Comparison of ENCODE assay signal across 11 cellular contexts in the genomic region with DNA sequence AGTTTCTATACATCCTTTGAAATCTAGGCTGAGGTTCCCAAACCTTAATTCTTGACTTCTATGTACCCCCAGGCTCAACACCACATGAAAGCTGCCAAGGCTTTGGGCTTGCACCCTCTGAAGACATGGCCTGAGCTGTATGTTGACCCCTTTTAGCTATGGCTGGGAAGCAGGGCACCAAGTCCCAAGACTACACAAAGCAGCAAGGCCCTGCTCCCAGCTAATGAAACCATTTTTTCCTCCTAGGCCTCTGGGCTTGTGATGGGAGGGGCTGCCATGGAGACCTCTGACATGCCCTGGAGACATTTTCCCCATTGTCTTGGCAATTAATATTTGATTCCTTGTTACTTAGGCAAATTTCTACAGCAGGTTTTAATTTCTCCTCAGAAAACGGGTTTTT.
"Had no signal": no experiment of that assay in that cellular context is flagged by ENCODE, and none has a peak within 500 bp of the region (broad histone marks: within the 10 kb centered on the region; RNA-seq: fewer than 3 reads in every experiment).

No MANE protein-coding gene starts in this region.

- H3K27ac ChIP-seq: HL-60 had no signal

- FAIRE-seq: H1, H54, HTR-8/SVneo, K562 had no signal

- H3K4me3 ChIP-seq: GM23338, K562 had no signal

- H2AFZ ChIP-seq: GM23338 had no signal

- DNase-seq: H9, HCEC 1CT, HFFc6, IMR-90, KG1 had no signal

- H3K4me2 ChIP-seq: GM23338 had no signal

- ATAC-seq: GM23338, K562 had no signal
